ENCODE assay signal across 1 cellular context in genomic region chr13:52845766-52846566, GRCh38.
TF ChIP-seq lines count a peak whose summit lies in the region.

No MANE protein-coding gene starts in this region.

TF ChIP-seq in WTC11, 78 proteins besides CTCF, POLR2A, EP300 and RAD21 (continued from another document and continues in another):
- TF ChIP-seq ATF6 (CRISPR knock-in tag; IDR thresholded peaks at IDR 0.05) = no peak
- no peak for TF ChIP-seq ZNF532 (CRISPR knock-in tag; IDR thresholded peaks at IDR 0.05; ENCODE audit: borderline replicate concordance)
- no peak for TF ChIP-seq HMGA2 (CRISPR knock-in tag; IDR thresholded peaks at IDR 0.05)
- no peak for TF ChIP-seq GRHL2 (CRISPR knock-in tag; IDR thresholded peaks at IDR 0.05; ENCODE audit: insufficient replicate concordance, severe bottlenecking)
- peak; percentile 78; the same call in 1 of the 2 replicates for TF ChIP-seq TP53 (CRISPR knock-in tag; IDR thresholded peaks at IDR 0.05)
- no peak for TF ChIP-seq TEAD4 (CRISPR knock-in tag; IDR thresholded peaks at IDR 0.05)
- peak; percentile 61; the same call in 1 of the 2 replicates for TF ChIP-seq ZBTB43 (CRISPR knock-in tag; IDR thresholded peaks at IDR 0.05)
- TF ChIP-seq AFF4 (CRISPR knock-in tag; IDR thresholded peaks at IDR 0.05; ENCODE audit: borderline replicate concordance) = no peak
- peak; percentile 66; the same call in 1 of the 2 replicates for TF ChIP-seq ZNF138 (CRISPR knock-in tag; conservative IDR thresholded peaks at IDR 0.05)
- TF ChIP-seq ERG (CRISPR knock-in tag; IDR thresholded peaks at IDR 0.05) = no peak
- no peak for TF ChIP-seq E2F4 (CRISPR knock-in tag; IDR thresholded peaks at IDR 0.05; ENCODE audit: borderline replicate concordance, low read depth)
- TF ChIP-seq AR (CRISPR knock-in tag; IDR thresholded peaks at IDR 0.05) = no peak
- no peak; the same call in 1 of the 2 replicates for TF ChIP-seq HMGXB4 (CRISPR knock-in tag; IDR thresholded peaks at IDR 0.05)
- peak; percentile 89 for TF ChIP-seq SMAD3 (CRISPR knock-in tag; IDR thresholded peaks at IDR 0.05; ENCODE audit: borderline replicate concordance)
- TF ChIP-seq ELF4 (CRISPR knock-in tag; IDR thresholded peaks at IDR 0.05; ENCODE audit: low read depth) = peak; percentile 42; the same call in 1 of the 2 replicates
- 0 out of 2 replicates have a peak, but pooled peaks have one; percentile 77 for TF ChIP-seq PREB (CRISPR knock-in tag; IDR thresholded peaks at IDR 0.05; ENCODE audit: borderline replicate concordance)
- peak; percentile 56 for TF ChIP-seq PRDM15 (CRISPR knock-in tag; IDR thresholded peaks at IDR 0.05)
- no peak for TF ChIP-seq ATF2 (CRISPR knock-in tag; IDR thresholded peaks at IDR 0.05; ENCODE audit: borderline replicate concordance, low read depth)
- peak; percentile 47; the same call in 1 of the 2 replicates for TF ChIP-seq ESRRA (CRISPR knock-in tag; IDR thresholded peaks at IDR 0.05; ENCODE audit: borderline replicate concordance)
